In the genomic region with DNA sequence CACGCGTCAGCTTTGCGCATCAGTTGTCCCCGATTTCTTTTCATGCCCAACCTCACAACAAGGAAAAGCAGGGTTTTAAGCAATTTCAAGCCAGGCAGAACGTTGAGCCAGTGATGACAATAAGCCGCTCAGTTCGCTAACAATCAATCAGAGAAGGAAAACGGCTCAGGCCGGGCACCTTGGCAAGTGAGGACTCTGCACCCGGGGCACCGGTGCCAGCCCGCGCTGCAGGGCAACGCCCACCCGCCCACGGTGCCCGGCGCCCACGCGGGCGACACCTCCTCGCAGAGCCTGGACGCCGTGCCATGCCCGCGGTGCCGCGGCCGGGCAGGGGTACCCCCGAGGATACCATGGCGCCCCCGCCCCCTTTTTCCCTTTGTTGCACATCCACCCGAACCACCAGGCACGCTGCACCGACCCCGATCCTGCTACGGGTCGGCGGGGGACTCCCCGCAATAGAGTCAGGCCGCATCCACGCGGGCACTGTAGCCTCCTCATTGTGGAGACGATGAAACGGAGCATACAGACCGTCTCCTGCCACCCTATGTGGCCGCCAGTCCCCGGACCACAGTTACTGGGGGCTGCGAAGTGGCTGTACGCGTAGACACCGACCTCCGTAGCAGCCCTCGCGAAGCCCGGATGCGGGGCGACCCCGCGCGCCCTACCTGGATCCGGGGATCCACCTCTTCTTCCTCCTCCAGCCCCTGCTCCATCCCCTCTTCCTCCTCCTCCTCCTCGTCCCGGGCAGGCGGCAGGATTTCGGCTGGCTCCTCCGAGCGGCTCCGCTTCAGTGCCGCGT, we compare ENCODE assay signal across 8 cellular contexts. TPM values are rescaled to one million over a fixed set of nuclear protein-coding genes. Genes with fewer than 3 reads are reported as not detected.
A peak's percentile ranks its signal among the peaks of the same experiment; 100 is the strongest.
DNase-seq lines count a peak whose midpoint lies in the region; ATAC-seq and TF ChIP-seq lines count a peak whose summit lies in the region.

No MANE protein-coding gene starts in this region.

- peaks cover 17% of the 10 kb centered on the region for H3K36me3 Mint-ChIP-seq in CD4-positive, CD25-positive, alpha-beta regulatory T cell
- no peaks in the 10 kb centered on the region for H3K36me3 Mint-ChIP-seq in natural killer cell

- H3K9me3 Mint-ChIP-seq in CD4-positive, CD25-positive, alpha-beta regulatory T cell, result no peaks in the 10 kb centered on the region
- no peaks in the 10 kb centered on the region for H3K9me3 Mint-ChIP-seq in natural killer cell

- H3K27ac ChIP-seq in CD4-positive, CD25-positive, alpha-beta regulatory T cell (ENCODE audit: insufficient read depth, low read length, poor library complexity, severe bottlenecking), result peak overlapping the region; percentile 67
- H3K27ac ChIP-seq in KOPT-K1 (ENCODE audit: low read depth, low read length, poor library complexity, severe bottlenecking) (peak overlapping the region; percentile 35), esophagus muscularis mucosa (replicated peaks in 1 of 4) (peak overlapping the region; percentile 78 to 87 (median 82)), thymus (ENCODE audit: low read depth) (peak overlapping the region; percentile 57)

- H3K4me3 Mint-ChIP-seq in CD4-positive, CD25-positive, alpha-beta regulatory T cell, result peak overlapping the region; percentile 93 to 97 (median 94)
- H3K4me3 Mint-ChIP-seq in natural killer cell, result peak overlapping the region; percentile 97

- peaks cover 18 to 61% (median 45%) of the 10 kb centered on the region in 4 donors for H3K4me1 Mint-ChIP-seq in CD4-positive, CD25-positive, alpha-beta regulatory T cell
- peaks cover 45 to 59% of the 10 kb centered on the region in 2 donors for H3K4me1 Mint-ChIP-seq in natural killer cell

- H3K27me3 Mint-ChIP-seq in CD4-positive, CD25-positive, alpha-beta regulatory T cell, result peaks cover 5% of the 10 kb centered on the region
- no peaks in the 10 kb centered on the region for H3K27me3 Mint-ChIP-seq in natural killer cell (ENCODE audit: low read depth in 2 of 2)

- TF ChIP-seq EP300 in esophagus muscularis mucosa (IDR thresholded peaks at IDR 0.05), result no peak

- H3K4me3 ChIP-seq in CD4-positive, CD25-positive, alpha-beta regulatory T cell (ENCODE audit: low read depth, low read length), result peak overlapping the region; percentile 85
- peak overlapping the region; percentile 65 to 94 (median 76) for H3K4me3 ChIP-seq in esophagus muscularis mucosa
- peak overlapping the region; percentile 69 for H3K4me3 ChIP-seq in thymus (ENCODE audit: low read length)

- no peaks in the 10 kb centered on the region for H3K9me3 ChIP-seq in CD4-positive, CD25-positive, alpha-beta regulatory T cell (ENCODE audit: control insufficient read depth in 2 of 2, low read length in 2 of 2)
- H3K9me3 ChIP-seq in KOPT-K1 (ENCODE audit: insufficient read depth, low read length, poor library complexity, severe bottlenecking), result no peaks in the 10 kb centered on the region
- no peaks in the 10 kb centered on the region for H3K9me3 ChIP-seq in esophagus muscularis mucosa
- no peaks in the 10 kb centered on the region for H3K9me3 ChIP-seq in thymus (ENCODE audit: control insufficient read depth)

- 5% methylated on average over 7 of the region's 71 CpGs for WGBS in esophagus muscularis mucosa
- under 1% methylated on average over 71 of the region's 71 CpGs for WGBS in thymus

- H3K27ac Mint-ChIP-seq in CD4-positive, CD25-positive, alpha-beta regulatory T cell, result peak overlapping the region in 2 of 3 donors; percentile 87 to 91
- peak overlapping the region; percentile 30 to 95 for H3K27ac Mint-ChIP-seq in natural killer cell

- TF ChIP-seq CTCF in esophagus muscularis mucosa (IDR thresholded peaks at IDR 0.05) (no peak), natural killer cell (IDR thresholded peaks at IDR 0.05) (no peak)

- intact Hi-C loops in esophagus muscularis mucosa (cut with DNase I) (loop anchor here (5.0 kb wide), 2 partner anchors 45 to 65 kb away; no protein-coding TSS in a partner anchor), natural killer cell (cut with micrococcal nuclease) (loop anchor here (1.0 kb wide), 4 partner anchors 40 to 225 kb away; no protein-coding TSS in a partner anchor)

- TF ChIP-seq POLR2A in esophagus muscularis mucosa (IDR thresholded peaks at IDR 0.05; ENCODE audit: low read depth), result peak; percentile 7

- H3K36me3 ChIP-seq in CD4-positive, CD25-positive, alpha-beta regulatory T cell (ENCODE audit: control insufficient read depth, insufficient read depth, low read length), result peaks cover 23% of the 10 kb centered on the region
- H3K36me3 ChIP-seq in KOPT-K1 (ENCODE audit: insufficient read depth, low read length), result no peaks in the 10 kb centered on the region
- H3K36me3 ChIP-seq in esophagus muscularis mucosa, result no peaks in the 10 kb centered on the region
- no peaks in the 10 kb centered on the region for H3K36me3 ChIP-seq in thymus (ENCODE audit: control insufficient read depth, insufficient read depth)

- no peaks in the 10 kb centered on the region for H3K27me3 ChIP-seq in CD4-positive, CD25-positive, alpha-beta regulatory T cell (ENCODE audit: control insufficient read depth, insufficient read depth, low read length)
- H3K27me3 ChIP-seq in esophagus muscularis mucosa (no peaks in the 10 kb centered on the region), thymus (ENCODE audit: control insufficient read depth, insufficient read depth) (peaks cover 2% of the 10 kb centered on the region)

- peak; percentile 43 to 50 for ATAC-seq in CD4-positive, CD25-positive, alpha-beta regulatory T cell (ENCODE audit: low read depth in 2 of 2)
- ATAC-seq in GM21515 (IDR thresholded peaks at IDR 0.05; ENCODE audit: unreplicated experiment) (peak; percentile 24), natural killer cell (peak; percentile 27 to 54 (median 53))

- peaks cover 45% of the 10 kb centered on the region for H3K4me1 ChIP-seq in CD4-positive, CD25-positive, alpha-beta regulatory T cell (ENCODE audit: control insufficient read depth, insufficient read depth, low read length, poor library complexity, severe bottlenecking)
- H3K4me1 ChIP-seq in esophagus muscularis mucosa (peaks cover 24 to 56% (median 55%) of the 10 kb centered on the region in 4 donors), thymus (ENCODE audit: control insufficient read depth, insufficient read depth, low read length) (peaks cover 27% of the 10 kb centered on the region)

- peak; percentile 24 to 48 (median 39) for DNase-seq in CD4-positive, CD25-positive, alpha-beta regulatory T cell
- DNase-seq in activated T-cell treated with anti-CD3 and anti-CD28 coated beads for 1 hour (ENCODE audit: low read depth) (peak; percentile 22), esophagus muscularis mucosa (ENCODE audit: extremely low spot score) (no peak), natural killer cell (peak; percentile 30), NCI-H446 treated with DMSO at 0.1 percent for 48 hours (lab: John Stamatoyannopoulos, UW) (no peak)

RNA-seq across cellular contexts. Expression of a gene that starts 0.6 kb away (rescaled TPM):
- total RNA-seq in CD4-positive, CD25-positive, alpha-beta regulatory T cell, result 68.6 TPM
- 10 to 100 TPM; 24.7 to 40.1 (median 31.6) TPM for polyA plus RNA-seq in CD4-positive, CD25-positive, alpha-beta regulatory T cell
- total RNA-seq in esophagus muscularis mucosa (10 to 100 TPM; 26.2 to 56.5 (median 38.2) TPM), natural killer cell (100 to 1,000 TPM in 1 of 3 donors, 10 to 100 TPM in 2; 89.4 to 129 (median 91.0) TPM)
- polyA plus RNA-seq in thymus, result 64.3 TPM

Comparison
In these comparisons a context has a peak if more than half of its experiments do, and no peak if none do; other contexts are left out.
1. DNase-seq: peak in CD4-positive, CD25-positive, alpha-beta regulatory T cell (3 of 3), activated T-cell treated with anti-CD3 and anti-CD28 coated beads for 1 hour (single experiment) and natural killer cell (single experiment); none in esophagus muscularis mucosa (single experiment) and NCI-H446 treated with DMSO at 0.1 percent for 48 hours (single experiment).
2. Peak in every context shown above with its lines, with median percentiles within 50 percentile points of each other: ATAC-seq, H3K27ac ChIP-seq and H3K4me3 ChIP-seq.